Comparison of ENCODE assay signal across 8 cellular contexts in the genomic region with DNA sequence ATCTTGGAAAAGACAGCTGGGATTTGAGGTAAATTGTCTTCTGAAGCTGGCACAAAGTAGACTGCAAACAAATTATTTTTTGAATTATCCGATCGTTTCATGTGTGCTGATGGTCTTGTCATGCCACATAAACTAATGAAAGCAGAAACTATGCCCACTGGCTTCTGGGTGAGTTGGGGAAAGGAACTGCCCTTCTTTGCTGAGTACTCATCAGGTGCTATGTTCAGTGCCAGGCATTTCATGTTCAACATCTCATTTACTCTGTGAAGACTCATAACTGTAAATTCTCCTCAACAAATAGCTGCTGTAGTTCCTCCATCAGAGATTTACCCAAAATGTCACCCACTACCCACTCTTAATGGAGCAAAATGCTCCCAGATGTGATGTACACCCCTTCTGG. TPM values are rescaled to one million over a fixed set of nuclear protein-coding genes. Genes with fewer than 3 reads are reported as not detected.
DNase-seq lines count a peak whose midpoint lies in the region; ATAC-seq and TF ChIP-seq lines count a peak whose summit lies in the region.

No MANE protein-coding gene starts in this region.

- peaks cover 5% of the 10 kb centered on the region; the same call in 1 of the 2 replicates for H3K36me3 Mint-ChIP-seq in WTC11
- H3K36me3 Mint-ChIP-seq in stimulated activated memory B cell treated with anti-CD40 and anti-IgM and Interleukin-4, amounts not matched to agents 10 μg/mL and 1 μg/mL and 100 μg/mL, for 72 hours, result peaks cover 7% of the 10 kb centered on the region

- H3K27ac Mint-ChIP-seq in WTC11, result no peak overlapping the region
- peak overlapping the region; percentile 89 for H3K27ac Mint-ChIP-seq in stimulated activated memory B cell treated with anti-CD40 and anti-IgM and Interleukin-4, amounts not matched to agents 10 μg/mL and 1 μg/mL and 100 μg/mL, for 72 hours

- no peaks in the 10 kb centered on the region for H3K9me3 Mint-ChIP-seq in WTC11
- no peaks in the 10 kb centered on the region for H3K9me3 Mint-ChIP-seq in stimulated activated memory B cell treated with anti-CD40 and anti-IgM and Interleukin-4, amounts not matched to agents 10 μg/mL and 1 μg/mL and 100 μg/mL, for 72 hours

- no peaks in the 10 kb centered on the region for H3K27me3 Mint-ChIP-seq in WTC11 (ENCODE audit: low read depth)
- H3K27me3 Mint-ChIP-seq in stimulated activated memory B cell treated with anti-CD40 and anti-IgM and Interleukin-4, amounts not matched to agents 10 μg/mL and 1 μg/mL and 100 μg/mL, for 72 hours, result no peaks in the 10 kb centered on the region

- DNase-seq in NCI-H2107 treated with DMSO at 0.1 percent for 48 hours (lab: John Stamatoyannopoulos, UW; ENCODE audit: unreplicated experiment) (peak; percentile 100), NCI-H2107 (lab: John Stamatoyannopoulos, UW) (no peak), WTC11 (ENCODE audit: low spot score) (no peak), SIG-M5 (lab: John Stamatoyannopoulos, UW) (no peak), anterior cingulate cortex (lab: John Stamatoyannopoulos, UW) (no peak), putamen (ENCODE audit: low spot score) (no peak)

- H3K4me3 ChIP-seq in iPS-11a (ENCODE audit: low read depth, low read length), result peak overlapping the region; percentile 96

- no peak for ATAC-seq in WTC11
- ATAC-seq in stimulated activated memory B cell treated with anti-CD40 and anti-IgM and Interleukin-4, amounts not matched to agents 10 μg/mL and 1 μg/mL and 100 μg/mL, for 72 hours, result no peak

- peaks cover 38% of the 10 kb centered on the region for H3K4me1 Mint-ChIP-seq in WTC11
- peaks cover 50% of the 10 kb centered on the region for H3K4me1 Mint-ChIP-seq in stimulated activated memory B cell treated with anti-CD40 and anti-IgM and Interleukin-4, amounts not matched to agents 10 μg/mL and 1 μg/mL and 100 μg/mL, for 72 hours

- TF ChIP-seq CTCF in WTC11 (IDR thresholded peaks at IDR 0.05), result no peak

- H3K4me3 Mint-ChIP-seq in WTC11, result peak overlapping the region; percentile 90
- H3K4me3 Mint-ChIP-seq in stimulated activated memory B cell treated with anti-CD40 and anti-IgM and Interleukin-4, amounts not matched to agents 10 μg/mL and 1 μg/mL and 100 μg/mL, for 72 hours, result peak overlapping the region; percentile 98

- CTCF ChIA-PET in WTC11 (lab: Charles Lee), result interaction anchor here (0.8 to 6.0 kb wide), 3 partner anchors 19 to 37 kb away, joined by 3 to 49 read pairs (median 4); a partner anchor contains a TSS

- POLR2A ChIA-PET in WTC11 (lab: Charles Lee), result interaction anchor here (1.5 to 3.2 kb wide), 2 partner anchors 11 to 20 kb away, joined by 6 to 15 read pairs; a partner anchor contains a TSS

TF ChIP-seq in WTC11, 78 proteins besides CTCF, POLR2A, EP300 and RAD21:
- TF ChIP-seq, protein P1, sequence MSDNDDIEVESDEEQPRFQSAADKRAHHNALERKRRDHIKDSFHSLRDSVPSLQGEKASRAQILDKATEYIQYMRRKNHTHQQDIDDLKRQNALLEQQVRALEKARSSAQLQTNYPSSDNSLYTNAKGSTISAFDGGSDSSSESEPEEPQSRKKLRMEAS (CRISPR knock-in tag; IDR thresholded peaks at IDR 0.05), result no peak
- TF ChIP-seq, protein P2, sequence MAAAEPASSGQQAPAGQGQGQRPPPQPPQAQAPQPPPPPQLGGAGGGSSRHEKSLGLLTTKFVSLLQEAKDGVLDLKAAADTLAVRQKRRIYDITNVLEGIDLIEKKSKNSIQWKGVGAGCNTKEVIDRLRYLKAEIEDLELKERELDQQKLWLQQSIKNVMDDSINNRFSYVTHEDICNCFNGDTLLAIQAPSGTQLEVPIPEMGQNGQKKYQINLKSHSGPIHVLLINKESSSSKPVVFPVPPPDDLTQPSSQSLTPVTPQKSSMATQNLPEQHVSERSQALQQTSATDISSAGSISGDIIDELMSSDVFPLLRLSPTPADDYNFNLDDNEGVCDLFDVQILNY (CRISPR knock-in tag; IDR thresholded peaks at IDR 0.05), result no peak
- TF ChIP-seq GABPB1 (CRISPR knock-in tag; IDR thresholded peaks at IDR 0.05), result no peak
- no peak for TF ChIP-seq SMAD4 (CRISPR knock-in tag; IDR thresholded peaks at IDR 0.05)
- TF ChIP-seq NFYB (CRISPR knock-in tag; conservative IDR thresholded peaks at IDR 0.05; ENCODE audit: low read depth), result no peak
- no peak for TF ChIP-seq NR2C2 (CRISPR knock-in tag; IDR thresholded peaks at IDR 0.05)
- TF ChIP-seq ZNF416 (CRISPR knock-in tag; IDR thresholded peaks at IDR 0.05), result no peak
TF ChIP-seq in WTC11: peak in this region for 0.

RNA-seq across cellular contexts. Expression of a gene that starts 1.2 kb away (rescaled TPM):
- total RNA-seq in WTC11 (2021), result 26.3 to 31.4 TPM (median 27.3 TPM) in 3 replicates

RNA-seq across cellular contexts. Expression of a gene that starts 19.6 kb away (rescaled TPM):
- total RNA-seq in WTC11 (2021), result 31.0 to 32.6 TPM (median 32.2 TPM) in 3 replicates
